ENCODE assay signal across 28 cellular contexts in the genomic region with DNA sequence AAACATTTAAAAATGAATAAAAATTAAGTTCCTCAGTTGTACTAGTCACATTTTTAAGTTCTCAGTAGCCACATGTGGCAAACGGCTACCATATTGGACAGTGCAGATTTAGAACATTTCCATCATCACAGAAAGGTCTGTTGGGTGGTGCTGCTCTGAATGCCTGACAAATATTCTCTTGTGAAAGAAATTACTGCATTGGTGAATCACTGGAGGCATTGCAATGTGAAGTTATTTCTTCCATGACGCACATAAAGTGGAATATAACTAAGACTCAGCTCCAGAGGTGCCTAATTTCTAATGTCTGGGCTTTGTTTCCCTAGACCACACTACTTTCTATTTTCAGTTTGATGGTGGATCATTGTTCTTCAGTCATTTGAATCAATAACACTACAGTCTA. TPM values are rescaled to one million over a fixed set of nuclear protein-coding genes. Genes with fewer than 3 reads are reported as not detected.
"Had no signal": no experiment of that assay in that cellular context is flagged by ENCODE, and none has a peak within 500 bp of the region (broad histone marks: within the 10 kb centered on the region; RNA-seq: fewer than 3 reads in every experiment).

No MANE protein-coding gene starts in this region.

- H2AFZ ChIP-seq: parathyroid adenoma had no signal

- DNase-seq: activated CD4-positive, alpha-beta memory T cell treated with anti-CD3 and anti-CD28 coated beads for 36 hours; activated CD4-positive, alpha-beta T cell treated with anti-CD3 and anti-CD28 coated beads, Interleukin-2, amount 10 ng/mL, durations not matched to agents 24 days and 14 days; activated CD4-positive, CD25-positive, alpha-beta regulatory T cell treated with anti-CD3 and anti-CD28 coated beads, Interleukin-2, amount 50 U/mL, for 72 hours; activated CD8-positive, alpha-beta memory T cell treated with anti-CD3 and anti-CD28 coated beads, Interleukin-2, amount 50 U/mL, for 4 hours; activated T-cell treated with anti-CD3 and anti-CD28 coated beads, Interleukin-2, amount 50 U/mL, for 1 hour; cerebellar nuclear complex; colonic mucosa; effector memory CD4-positive, alpha-beta T cell; erythroblast; foreskin melanocyte; heart right ventricle; naive thymus-derived CD4-positive, alpha-beta T cell; right cardiac atrium; spleen; stimulated activated naive CD4-positive, alpha-beta T cell treated with Interleukin-2 at 50 U/mL for 16 hours had no signal

- ATAC-seq: activated T-helper 17 cell treated with anti-CD3 and anti-CD28 coated beads, Interleukin-2, amount 50 U/mL, for 72 hours had no signal

- H3K27ac ChIP-seq: cardiac muscle cell, colonic mucosa, heart right ventricle, parathyroid adenoma, spleen, tibial nerve had no signal

- H3K4me3 ChIP-seq: cardiac muscle cell, colonic mucosa, heart right ventricle, spleen, tibial nerve had no signal

- H3K4me1 ChIP-seq: colonic mucosa, parathyroid adenoma had no signal

- H3K4me1 Mint-ChIP-seq: activated T-helper 17 cell treated with anti-CD3 and anti-CD28 coated beads, Interleukin-2, amount 50 U/mL, for 72 hours had no signal

- H3K79me2 ChIP-seq: parathyroid adenoma had no signal

- H3K36me3 ChIP-seq: cardiac muscle cell, colonic mucosa, heart right ventricle, spleen, tibial nerve had no signal

- H3K9me3 ChIP-seq: colonic mucosa, heart right ventricle, spleen, tibial nerve had no signal

- H3K27me3 ChIP-seq: cardiac muscle cell, colonic mucosa, spleen, tibial nerve had no signal

- H3K9ac ChIP-seq: parathyroid adenoma had no signal

- H3K27me3 Mint-ChIP-seq: activated T-helper 17 cell treated with anti-CD3 and anti-CD28 coated beads, Interleukin-2, amount 50 U/mL, for 72 hours; memory B cell; naive thymus-derived CD4-positive, alpha-beta T cell had no signal

- H3K36me3 Mint-ChIP-seq: activated CD4-positive, alpha-beta memory T cell treated with anti-CD3 and anti-CD28 coated beads for 36 hours; activated naive CD4-positive, alpha-beta T cell treated with anti-CD3 and anti-CD28 coated beads, Interleukin-2, amount 50 U/mL, for 72 hours; naive thymus-derived CD4-positive, alpha-beta T cell had no signal

- H3K27ac Mint-ChIP-seq: activated CD4-positive, alpha-beta memory T cell treated with anti-CD3 and anti-CD28 coated beads for 36 hours; activated CD4-positive, alpha-beta T cell treated with anti-CD3 and anti-CD28 coated beads, Interleukin-2, amount 10 ng/mL, durations not matched to agents 24 days and 14 days; activated naive CD4-positive, alpha-beta T cell treated with anti-CD3 and anti-CD28 coated beads, Interleukin-2, amount 50 U/mL, for 72 hours; activated T-helper 17 cell treated with anti-CD3 and anti-CD28 coated beads, Interleukin-2, amount 50 U/mL, for 72 hours; memory B cell had no signal

- H3K4me3 Mint-ChIP-seq: activated CD4-positive, alpha-beta memory T cell treated with anti-CD3 and anti-CD28 coated beads for 36 hours; activated CD4-positive, alpha-beta T cell treated with anti-CD3 and anti-CD28 coated beads, Interleukin-2, amount 10 ng/mL, durations not matched to agents 24 days and 14 days; activated T-helper 17 cell treated with anti-CD3 and anti-CD28 coated beads, Interleukin-2, amount 50 U/mL, for 72 hours; memory B cell had no signal

- H3K9me3 Mint-ChIP-seq: activated CD4-positive, alpha-beta memory T cell treated with anti-CD3 and anti-CD28 coated beads for 36 hours; activated naive CD4-positive, alpha-beta T cell treated with anti-CD3 and anti-CD28 coated beads, Interleukin-2, amount 50 U/mL, for 72 hours; activated T-helper 17 cell treated with anti-CD3 and anti-CD28 coated beads, Interleukin-2, amount 50 U/mL, for 72 hours; memory B cell had no signal

RNA-seq across cellular contexts. Expression of a gene that starts 44.9 kb away (rescaled TPM):
- total RNA-seq: activated CD4-positive, alpha-beta memory T cell treated with anti-CD3 and anti-CD28 coated beads for 36 hours; activated T-helper 17 cell treated with anti-CD3 and anti-CD28 coated beads, Interleukin-2, amount 50 U/mL, for 72 hours; cardiac muscle cell; dermis microvascular lymphatic vessel endothelial cell; fibroblast of lung; kidney epithelial cell; pulmonary artery endothelial cell; right cardiac atrium; T-helper 1 cell treated with Interleukin-12 subunit alpha and Interleukin-12 subunit beta and Interleukin-4 antibody, amounts not matched to agents 30 ng/mL and 1 ng/mL, for 36 hours; temporal lobe; tibial nerve had no signal
- polyA plus RNA-seq: cardiac muscle cell; fibroblast of lung; heart right ventricle; naive thymus-derived CD4-positive, alpha-beta T cell; neural cell; right cardiac atrium had no signal
